ENCODE assay signal across 24 cellular contexts in genomic region chr4:119579823-119580222, GRCh38.
"Had no signal": no experiment of that assay in that cellular context is flagged by ENCODE, and none has a peak within 500 bp of the region (broad histone marks: within the 10 kb centered on the region; RNA-seq: fewer than 3 reads in every experiment).

No MANE protein-coding gene starts in this region.

- H3K27ac ChIP-seq: coronary artery, left lung, neutrophil, spleen had no signal

- H3K27ac Mint-ChIP-seq: activated CD4-positive, alpha-beta memory T cell treated with anti-CD3 and anti-CD28 coated beads for 36 hours; activated naive CD4-positive, alpha-beta T cell treated with anti-CD3 and anti-CD28 coated beads for 36 hours; activated naive CD8-positive, alpha-beta T cell treated with anti-CD3 and anti-CD28 coated beads, Interleukin-2, amount 10 ng/mL, durations not matched to agents 7 days and 5 days; activated T-cell treated with anti-CD3 and anti-CD28 coated beads, Interleukin-2, amount 50 U/mL, for 72 hours; immature natural killer cell; nephron; T-helper 17 cell had no signal

- H3K36me3 ChIP-seq: left lung, neutrophil, spleen, vagina had no signal

- H3K4me1 ChIP-seq: esophagus squamous epithelium, left lung, spleen, tibial nerve had no signal

- H3K4me3 ChIP-seq: coronary artery, esophagus squamous epithelium, left lung, spleen, tibial nerve, vagina had no signal

- H3K27me3 Mint-ChIP-seq: activated CD4-positive, alpha-beta memory T cell treated with anti-CD3 and anti-CD28 coated beads for 36 hours had no signal

- FAIRE-seq: bronchial epithelial cell had no signal

- H3K36me3 Mint-ChIP-seq: activated CD4-positive, alpha-beta memory T cell treated with anti-CD3 and anti-CD28 coated beads for 36 hours; activated naive CD8-positive, alpha-beta T cell treated with anti-CD3 and anti-CD28 coated beads, Interleukin-2, amount 10 ng/mL, durations not matched to agents 7 days and 5 days; immature natural killer cell had no signal

- H3K27me3 ChIP-seq: esophagus squamous epithelium, left lung, neutrophil, spleen, tibial nerve, vagina had no signal

- DNase-seq: activated CD4-positive, alpha-beta memory T cell treated with anti-CD3 and anti-CD28 coated beads for 36 hours; activated CD4-positive, alpha-beta T cell treated with anti-CD3 and anti-CD28 coated beads for 4 hours; activated CD4-positive, CD25-positive, alpha-beta regulatory T cell; activated effector memory CD4-positive, alpha-beta T cell treated with Interleukin-2 at 50 U/mL for 16 hours; activated naive CD4-positive, alpha-beta T cell treated with anti-CD3 and anti-CD28 coated beads for 36 hours; activated naive CD8-positive, alpha-beta T cell treated with anti-CD3 and anti-CD28 coated beads, Interleukin-2, amount 10 ng/mL, durations not matched to agents 7 days and 5 days; activated T-cell treated with anti-CD3 and anti-CD28 coated beads, Interleukin-2, amount 50 U/mL, for 72 hours; amniotic stem cell; cerebellar nuclear complex; esophagus squamous epithelium; immature natural killer cell; kidney glomerular epithelial cell; spleen; stimulated activated CD4-positive, alpha-beta T cell treated with anti-CD3 and anti-CD28 coated beads, Interleukin-4, amount 100 ng/mL, for 1 hour; stimulated activated naive CD8-positive, alpha-beta T cell treated with anti-CD3 and anti-CD28 coated beads, Interleukin-15, Interleukin-2, amounts not matched to agents 100 U/mL and 50 U/mL, for 24 hours; SW 1271; T-helper 17 cell had no signal

- ATAC-seq: activated T-cell treated with anti-CD3 and anti-CD28 coated beads, Interleukin-2, amount 50 U/mL, for 72 hours; left lung; stimulated activated naive CD8-positive, alpha-beta T cell treated with anti-CD3 and anti-CD28 coated beads, Interleukin-15, Interleukin-2, amounts not matched to agents 100 U/mL and 50 U/mL, for 24 hours; T-helper 17 cell had no signal

- H3K4me1 Mint-ChIP-seq: activated naive CD8-positive, alpha-beta T cell treated with anti-CD3 and anti-CD28 coated beads, Interleukin-2, amount 10 ng/mL, durations not matched to agents 7 days and 5 days; immature natural killer cell; nephron; T-helper 17 cell had no signal

- H3K9me3 ChIP-seq: esophagus squamous epithelium, left lung, neutrophil, tibial nerve, vagina had no signal

- H3K4me3 Mint-ChIP-seq: activated CD4-positive, alpha-beta memory T cell treated with anti-CD3 and anti-CD28 coated beads for 36 hours; activated naive CD4-positive, alpha-beta T cell treated with anti-CD3 and anti-CD28 coated beads for 36 hours; activated naive CD8-positive, alpha-beta T cell treated with anti-CD3 and anti-CD28 coated beads, Interleukin-2, amount 10 ng/mL, durations not matched to agents 7 days and 5 days; activated T-cell treated with anti-CD3 and anti-CD28 coated beads, Interleukin-2, amount 50 U/mL, for 72 hours; immature natural killer cell; nephron; T-helper 17 cell had no signal
